In the genomic region with DNA sequence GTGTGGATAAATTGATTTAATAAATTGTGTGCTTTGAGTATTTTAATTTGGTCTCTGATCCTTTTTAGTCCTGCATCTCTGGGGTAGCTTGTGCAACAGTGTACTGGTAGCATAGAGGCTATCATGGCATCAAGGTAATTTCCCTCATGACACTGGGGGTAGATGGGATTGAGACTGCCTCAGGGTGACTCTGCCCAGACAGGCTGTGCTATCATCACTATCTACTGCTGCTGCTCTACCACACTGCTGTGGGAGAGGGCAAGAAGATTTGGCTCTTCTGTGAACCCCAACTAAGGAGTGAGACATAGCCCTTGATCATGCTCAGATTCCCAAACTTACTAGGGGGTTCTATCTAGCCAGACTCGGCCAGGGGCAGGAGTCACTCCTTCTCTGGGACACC, we compare ENCODE assay signal across 1 cellular context.
TF ChIP-seq lines count a peak whose summit lies in the region.

No MANE protein-coding gene starts in this region.

TF ChIP-seq in GM23338, 12 proteins besides CTCF, POLR2A, EP300 and RAD21:
- TF ChIP-seq, protein P1, sequence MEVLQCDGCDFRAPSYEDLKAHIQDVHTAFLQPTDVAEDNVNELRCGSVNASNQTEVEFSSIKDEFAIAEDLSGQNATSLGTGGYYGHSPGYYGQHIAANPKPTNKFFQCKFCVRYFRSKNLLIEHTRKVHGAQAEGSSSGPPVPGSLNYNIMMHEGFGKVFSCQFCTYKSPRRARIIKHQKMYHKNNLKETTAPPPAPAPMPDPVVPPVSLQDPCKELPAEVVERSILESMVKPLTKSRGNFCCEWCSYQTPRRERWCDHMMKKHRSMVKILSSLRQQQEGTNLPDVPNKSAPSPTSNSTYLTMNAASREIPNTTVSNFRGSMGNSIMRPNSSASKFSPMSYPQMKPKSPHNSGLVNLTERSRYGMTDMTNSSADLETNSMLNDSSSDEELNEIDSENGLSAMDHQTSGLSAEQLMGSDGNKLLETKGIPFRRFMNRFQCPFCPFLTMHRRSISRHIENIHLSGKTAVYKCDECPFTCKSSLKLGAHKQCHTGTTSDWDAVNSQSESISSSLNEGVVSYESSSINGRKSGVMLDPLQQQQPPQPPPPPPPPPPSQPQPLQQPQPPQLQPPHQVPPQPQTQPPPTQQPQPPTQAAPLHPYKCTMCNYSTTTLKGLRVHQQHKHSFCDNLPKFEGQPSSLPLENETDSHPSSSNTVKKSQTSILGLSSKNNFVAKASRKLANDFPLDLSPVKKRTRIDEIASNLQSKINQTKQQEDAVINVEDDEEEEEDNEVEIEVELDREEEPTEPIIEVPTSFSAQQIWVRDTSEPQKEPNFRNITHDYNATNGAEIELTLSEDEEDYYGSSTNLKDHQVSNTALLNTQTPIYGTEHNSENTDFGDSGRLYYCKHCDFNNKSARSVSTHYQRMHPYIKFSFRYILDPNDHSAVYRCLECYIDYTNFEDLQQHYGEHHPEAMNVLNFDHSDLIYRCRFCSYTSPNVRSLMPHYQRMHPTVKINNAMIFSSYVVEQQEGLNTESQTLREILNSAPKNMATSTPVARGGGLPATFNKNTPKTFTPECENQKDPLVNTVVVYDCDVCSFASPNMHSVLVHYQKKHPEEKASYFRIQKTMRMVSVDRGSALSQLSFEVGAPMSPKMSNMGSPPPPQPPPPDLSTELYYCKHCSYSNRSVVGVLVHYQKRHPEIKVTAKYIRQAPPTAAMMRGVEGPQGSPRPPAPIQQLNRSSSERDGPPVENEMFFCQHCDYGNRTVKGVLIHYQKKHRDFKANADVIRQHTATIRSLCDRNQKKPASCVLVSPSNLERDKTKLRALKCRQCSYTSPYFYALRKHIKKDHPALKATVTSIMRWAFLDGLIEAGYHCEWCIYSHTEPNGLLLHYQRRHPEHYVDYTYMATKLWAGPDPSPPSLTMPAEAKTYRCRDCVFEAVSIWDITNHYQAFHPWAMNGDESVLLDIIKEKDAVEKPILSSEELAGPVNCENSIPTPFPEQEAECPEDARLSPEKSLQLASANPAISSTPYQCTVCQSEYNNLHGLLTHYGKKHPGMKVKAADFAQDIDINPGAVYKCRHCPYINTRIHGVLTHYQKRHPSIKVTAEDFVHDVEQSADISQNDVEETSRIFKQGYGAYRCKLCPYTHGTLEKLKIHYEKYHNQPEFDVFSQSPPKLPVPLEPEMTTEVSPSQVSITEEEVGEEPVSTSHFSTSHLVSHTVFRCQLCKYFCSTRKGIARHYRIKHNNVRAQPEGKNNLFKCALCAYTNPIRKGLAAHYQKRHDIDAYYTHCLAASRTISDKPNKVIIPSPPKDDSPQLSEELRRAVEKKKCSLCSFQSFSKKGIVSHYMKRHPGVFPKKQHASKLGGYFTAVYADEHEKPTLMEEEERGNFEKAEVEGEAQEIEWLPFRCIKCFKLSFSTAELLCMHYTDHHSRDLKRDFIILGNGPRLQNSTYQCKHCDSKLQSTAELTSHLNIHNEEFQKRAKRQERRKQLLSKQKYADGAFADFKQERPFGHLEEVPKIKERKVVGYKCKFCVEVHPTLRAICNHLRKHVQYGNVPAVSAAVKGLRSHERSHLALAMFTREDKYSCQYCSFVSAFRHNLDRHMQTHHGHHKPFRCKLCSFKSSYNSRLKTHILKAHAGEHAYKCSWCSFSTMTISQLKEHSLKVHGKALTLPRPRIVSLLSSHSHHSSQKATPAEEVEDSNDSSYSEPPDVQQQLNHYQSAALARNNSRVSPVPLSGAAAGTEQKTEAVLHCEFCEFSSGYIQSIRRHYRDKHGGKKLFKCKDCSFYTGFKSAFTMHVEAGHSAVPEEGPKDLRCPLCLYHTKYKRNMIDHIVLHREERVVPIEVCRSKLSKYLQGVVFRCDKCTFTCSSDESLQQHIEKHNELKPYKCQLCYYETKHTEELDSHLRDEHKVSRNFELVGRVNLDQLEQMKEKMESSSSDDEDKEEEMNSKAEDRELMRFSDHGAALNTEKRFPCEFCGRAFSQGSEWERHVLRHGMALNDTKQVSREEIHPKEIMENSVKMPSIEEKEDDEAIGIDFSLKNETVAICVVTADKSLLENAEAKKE (CRISPR knock-in tag; IDR thresholded peaks at IDR 0.05): no peak
- TF ChIP-seq NANOG (IDR thresholded peaks at IDR 0.05; ENCODE audit: borderline replicate concordance) (no peak), EZH2 (IDR thresholded peaks at IDR 0.05; ENCODE audit: low read depth, unreplicated experiment) (no peak), ZNF331 (CRISPR knock-in tag; IDR thresholded peaks at IDR 0.05; ENCODE audit: low read depth) (no peak), CREB1 (CRISPR knock-in tag; IDR thresholded peaks at IDR 0.05; ENCODE audit: low read depth) (no peak), ZNF114 (CRISPR knock-in tag; IDR thresholded peaks at IDR 0.05) (no peak), STAT1 (IDR thresholded peaks at IDR 0.05; ENCODE audit: unreplicated experiment) (no peak), POLR2AphosphoS5 (IDR thresholded peaks at IDR 0.05; ENCODE audit: low read depth) (no peak), JUNB (IDR thresholded peaks at IDR 0.05; ENCODE audit: unreplicated experiment) (no peak), EZH2phosphoT487 (IDR thresholded peaks at IDR 0.05; ENCODE audit: unreplicated experiment) (no peak)
- TF ChIP-seq, protein P2, sequence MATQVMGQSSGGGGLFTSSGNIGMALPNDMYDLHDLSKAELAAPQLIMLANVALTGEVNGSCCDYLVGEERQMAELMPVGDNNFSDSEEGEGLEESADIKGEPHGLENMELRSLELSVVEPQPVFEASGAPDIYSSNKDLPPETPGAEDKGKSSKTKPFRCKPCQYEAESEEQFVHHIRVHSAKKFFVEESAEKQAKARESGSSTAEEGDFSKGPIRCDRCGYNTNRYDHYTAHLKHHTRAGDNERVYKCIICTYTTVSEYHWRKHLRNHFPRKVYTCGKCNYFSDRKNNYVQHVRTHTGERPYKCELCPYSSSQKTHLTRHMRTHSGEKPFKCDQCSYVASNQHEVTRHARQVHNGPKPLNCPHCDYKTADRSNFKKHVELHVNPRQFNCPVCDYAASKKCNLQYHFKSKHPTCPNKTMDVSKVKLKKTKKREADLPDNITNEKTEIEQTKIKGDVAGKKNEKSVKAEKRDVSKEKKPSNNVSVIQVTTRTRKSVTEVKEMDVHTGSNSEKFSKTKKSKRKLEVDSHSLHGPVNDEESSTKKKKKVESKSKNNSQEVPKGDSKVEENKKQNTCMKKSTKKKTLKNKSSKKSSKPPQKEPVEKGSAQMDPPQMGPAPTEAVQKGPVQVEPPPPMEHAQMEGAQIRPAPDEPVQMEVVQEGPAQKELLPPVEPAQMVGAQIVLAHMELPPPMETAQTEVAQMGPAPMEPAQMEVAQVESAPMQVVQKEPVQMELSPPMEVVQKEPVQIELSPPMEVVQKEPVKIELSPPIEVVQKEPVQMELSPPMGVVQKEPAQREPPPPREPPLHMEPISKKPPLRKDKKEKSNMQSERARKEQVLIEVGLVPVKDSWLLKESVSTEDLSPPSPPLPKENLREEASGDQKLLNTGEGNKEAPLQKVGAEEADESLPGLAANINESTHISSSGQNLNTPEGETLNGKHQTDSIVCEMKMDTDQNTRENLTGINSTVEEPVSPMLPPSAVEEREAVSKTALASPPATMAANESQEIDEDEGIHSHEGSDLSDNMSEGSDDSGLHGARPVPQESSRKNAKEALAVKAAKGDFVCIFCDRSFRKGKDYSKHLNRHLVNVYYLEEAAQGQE (IDR thresholded peaks at IDR 0.05; ENCODE audit: unreplicated experiment): no peak
- TF ChIP-seq, protein P3, sequence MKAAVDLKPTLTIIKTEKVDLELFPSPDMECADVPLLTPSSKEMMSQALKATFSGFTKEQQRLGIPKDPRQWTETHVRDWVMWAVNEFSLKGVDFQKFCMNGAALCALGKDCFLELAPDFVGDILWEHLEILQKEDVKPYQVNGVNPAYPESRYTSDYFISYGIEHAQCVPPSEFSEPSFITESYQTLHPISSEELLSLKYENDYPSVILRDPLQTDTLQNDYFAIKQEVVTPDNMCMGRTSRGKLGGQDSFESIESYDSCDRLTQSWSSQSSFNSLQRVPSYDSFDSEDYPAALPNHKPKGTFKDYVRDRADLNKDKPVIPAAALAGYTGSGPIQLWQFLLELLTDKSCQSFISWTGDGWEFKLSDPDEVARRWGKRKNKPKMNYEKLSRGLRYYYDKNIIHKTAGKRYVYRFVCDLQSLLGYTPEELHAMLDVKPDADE (IDR thresholded peaks at IDR 0.05): no peak
TF ChIP-seq in GM23338: peak in this region for 0.
